Comparison of ENCODE assay signal across 12 cellular contexts in the genomic region with DNA sequence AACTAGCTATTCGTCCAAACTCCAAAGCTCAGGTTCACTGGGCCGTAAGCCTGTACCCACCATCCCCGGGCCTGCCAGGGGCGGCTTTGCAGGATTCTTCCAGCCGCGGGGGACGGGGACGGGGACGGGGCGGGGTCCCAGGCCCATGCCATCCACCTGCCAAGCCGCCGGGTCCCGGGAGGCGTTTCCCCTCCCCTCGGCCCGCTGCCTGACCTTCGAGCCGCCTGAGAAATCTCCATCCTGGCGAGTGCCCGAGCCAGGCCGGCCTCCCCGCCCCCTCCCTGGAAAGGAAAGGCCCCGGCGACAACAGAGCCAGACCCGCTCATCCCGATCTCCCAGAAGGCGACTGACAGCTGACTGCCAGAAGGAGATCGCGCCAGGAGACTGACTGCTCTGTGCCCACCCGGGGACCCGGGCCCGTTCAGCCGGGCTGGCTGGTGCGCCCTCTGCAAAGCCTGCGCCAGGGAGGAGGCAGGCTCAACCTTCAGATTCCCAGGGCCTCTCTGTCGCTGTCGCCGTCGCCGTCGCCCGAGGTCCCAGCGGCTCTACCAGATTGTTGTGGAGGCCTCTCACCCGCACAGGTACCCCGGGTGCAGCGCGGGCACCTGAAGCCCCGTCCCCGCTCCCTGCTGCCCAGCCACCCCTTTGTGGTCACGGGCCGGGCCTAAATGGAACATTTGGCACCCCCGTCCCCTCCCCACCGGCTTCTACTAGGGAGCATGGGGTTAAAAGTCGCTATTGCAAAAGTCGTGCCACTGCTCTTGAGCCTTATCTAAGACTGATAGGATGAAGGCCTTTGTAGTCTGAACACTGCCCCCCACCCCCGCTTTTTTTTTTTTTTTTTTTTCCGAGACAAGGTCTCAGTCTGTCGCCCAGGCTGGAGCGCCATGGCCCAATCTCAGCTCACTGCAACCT. TPM values are rescaled to one million over a fixed set of nuclear protein-coding genes. Genes with fewer than 3 reads are reported as not detected.
DNase-seq lines count a peak whose midpoint lies in the region; ATAC-seq and TF ChIP-seq lines count a peak whose summit lies in the region.
"Had no signal": no experiment of that assay in that cellular context is flagged by ENCODE, and none has a peak within 500 bp of the region (broad histone marks: within the 10 kb centered on the region; RNA-seq: fewer than 3 reads in every experiment).

A gene (plus strand): TSS at position 315 of the 915 bp plus-strand sequence. CDS start 2,702 bp downstream, outside the sequence.

- no peaks in the 10 kb centered on the region for H3K9me3 ChIP-seq in heart left ventricle
- no peaks in the 10 kb centered on the region for H3K9me3 ChIP-seq in vagina

- H3K4me3 ChIP-seq in heart left ventricle (peak within 1 kb of the TSS in 11 of 12 donors; percentile 18 to 64 (median 52)), vagina (peak within 1 kb of the TSS; percentile 40 to 42)

- peaks cover 0 to 6% (median 0%) of the 10 kb centered on the region in 9 donors for H3K36me3 ChIP-seq in heart left ventricle
- H3K36me3 ChIP-seq in vagina: no peaks in the 10 kb centered on the region

- peaks cover 13% of the 10 kb centered on the region for H3K4me1 Mint-ChIP-seq in nephron progenitor cell
- H3K4me1 Mint-ChIP-seq: activated CD8-positive, alpha-beta memory T cell treated with anti-CD3 and anti-CD28 coated beads, Interleukin-2, amount 10 ng/mL, durations not matched to agents 7 days and 5 days had no signal

- TF ChIP-seq CTCF in heart left ventricle (IDR thresholded peaks at IDR 0.05) (no peak), nephron progenitor cell (IDR thresholded peaks at IDR 0.05) (no peak), vagina (IDR thresholded peaks at IDR 0.05) (no peak)

- DNase-seq in DMS53 (lab: John Stamatoyannopoulos, UW) (peak; percentile 42), DMS53 treated with DMSO at 0.1 percent for 48 hours (lab: John Stamatoyannopoulos, UW; ENCODE audit: unreplicated experiment) (no peak), heart left ventricle (peak; percentile 22 to 67 (median 38)), nephron progenitor cell (peak; percentile 6), vagina (ENCODE audit: extremely low spot score in 2 of 2) (no peak), SW 1271 (lab: John Stamatoyannopoulos, UW) (no peak)
- no peak for DNase-seq in activated CD4-positive, alpha-beta T cell treated with anti-CD3 and anti-CD28 coated beads, Interleukin-2, amount 50 U/mL, for 48 hours
- DNase-seq: activated CD8-positive, alpha-beta memory T cell treated with anti-CD3 and anti-CD28 coated beads, Interleukin-2, amount 10 ng/mL, durations not matched to agents 7 days and 5 days; NCI-H2029 treated with DMSO at 0.1 percent for 48 hours; SIG-M5 had no signal

- peaks cover 12% of the 10 kb centered on the region for H3K27me3 Mint-ChIP-seq in nephron progenitor cell (ENCODE audit: low read depth, poor library complexity)
- H3K27me3 Mint-ChIP-seq: activated CD8-positive, alpha-beta memory T cell treated with anti-CD3 and anti-CD28 coated beads, Interleukin-2, amount 10 ng/mL, durations not matched to agents 7 days and 5 days had no signal

- H3K9me3 Mint-ChIP-seq in nephron progenitor cell: peaks cover 51% of the 10 kb centered on the region

- ATAC-seq in heart left ventricle: peak in 3 of 4 donors; percentile 75 to 81 (median 78)
- ATAC-seq in HG03025 (IDR thresholded peaks at IDR 0.05; ENCODE audit: low FRiP score, unreplicated experiment): no peak
- ATAC-seq: activated CD8-positive, alpha-beta memory T cell treated with anti-CD3 and anti-CD28 coated beads, Interleukin-2, amount 10 ng/mL, durations not matched to agents 7 days and 5 days had no signal

- no peak within 1 kb of the TSS for H3K27ac Mint-ChIP-seq in nephron progenitor cell
- H3K27ac Mint-ChIP-seq: activated CD8-positive, alpha-beta memory T cell treated with anti-CD3 and anti-CD28 coated beads, Interleukin-2, amount 10 ng/mL, durations not matched to agents 7 days and 5 days had no signal

- intact Hi-C loops in heart left ventricle (cut with DNase I): no loop called here
- intact Hi-C loops in vagina (cut with DNase I): no loop called here

- peaks cover 1% of the 10 kb centered on the region for H3K36me3 Mint-ChIP-seq in nephron progenitor cell (ENCODE audit: low read depth)
- H3K36me3 Mint-ChIP-seq: activated CD8-positive, alpha-beta memory T cell treated with anti-CD3 and anti-CD28 coated beads, Interleukin-2, amount 10 ng/mL, durations not matched to agents 7 days and 5 days had no signal

- H3K27ac ChIP-seq in heart left ventricle (peak within 1 kb of the TSS in 10 of 12 donors; percentile 50 to 75 (median 62)), vagina (no peak within 1 kb of the TSS)
- H3K27ac ChIP-seq: 22Rv1 had no signal

- 16 to 48% (median 31%) methylated on average over 41 to 59 of the region's 59 CpGs for WGBS in heart left ventricle, 4 donors

- TF ChIP-seq POLR2A in heart left ventricle (IDR thresholded peaks at IDR 0.05) (no peak), vagina (IDR thresholded peaks at IDR 0.05) (no peak)

- H3K4me3 Mint-ChIP-seq in nephron progenitor cell: no peak within 1 kb of the TSS
- H3K4me3 Mint-ChIP-seq: activated CD8-positive, alpha-beta memory T cell treated with anti-CD3 and anti-CD28 coated beads, Interleukin-2, amount 10 ng/mL, durations not matched to agents 7 days and 5 days had no signal

- H3K27me3 ChIP-seq in heart left ventricle (peaks cover 0 to 15% (median 0%) of the 10 kb centered on the region in 9 donors), vagina (no peaks in the 10 kb centered on the region)

- H3K4me1 ChIP-seq in heart left ventricle: no peaks in the 10 kb centered on the region
- no peaks in the 10 kb centered on the region for H3K4me1 ChIP-seq in vagina

RNA-seq across cellular contexts. Expression of the gene that starts here (rescaled TPM):
- 10 to 100 TPM in 8 of 9 donors, 1 to 10 TPM in 1; 6.5 to 23.6 (median 18.4) TPM for total RNA-seq in heart left ventricle
- polyA plus RNA-seq in heart left ventricle: 10 to 100 TPM in 1 of 2 donors, 1 to 10 TPM in 1; 3.2 to 16.0 TPM
- 4.7 TPM for total RNA-seq in vagina
- total RNA-seq: activated CD8-positive, alpha-beta memory T cell treated with anti-CD3 and anti-CD28 coated beads, Interleukin-2, amount 10 ng/mL, durations not matched to agents 7 days and 5 days had no signal

Comparison
In these comparisons a context has a peak if more than half of its experiments do, and no peak if none do; other contexts are left out.
1. DNase-seq: peak in DMS53 (single experiment), heart left ventricle (5 of 5) and nephron progenitor cell (single experiment); none in DMS53 treated with DMSO at 0.1 percent for 48 hours (single experiment), vagina (0 of 2), activated CD4-positive, alpha-beta T cell treated with anti-CD3 and anti-CD28 coated beads, Interleukin-2, amount 50 U/mL, for 48 hours (0 of 2) and SW 1271 (0 of 2).